In the genomic region with DNA sequence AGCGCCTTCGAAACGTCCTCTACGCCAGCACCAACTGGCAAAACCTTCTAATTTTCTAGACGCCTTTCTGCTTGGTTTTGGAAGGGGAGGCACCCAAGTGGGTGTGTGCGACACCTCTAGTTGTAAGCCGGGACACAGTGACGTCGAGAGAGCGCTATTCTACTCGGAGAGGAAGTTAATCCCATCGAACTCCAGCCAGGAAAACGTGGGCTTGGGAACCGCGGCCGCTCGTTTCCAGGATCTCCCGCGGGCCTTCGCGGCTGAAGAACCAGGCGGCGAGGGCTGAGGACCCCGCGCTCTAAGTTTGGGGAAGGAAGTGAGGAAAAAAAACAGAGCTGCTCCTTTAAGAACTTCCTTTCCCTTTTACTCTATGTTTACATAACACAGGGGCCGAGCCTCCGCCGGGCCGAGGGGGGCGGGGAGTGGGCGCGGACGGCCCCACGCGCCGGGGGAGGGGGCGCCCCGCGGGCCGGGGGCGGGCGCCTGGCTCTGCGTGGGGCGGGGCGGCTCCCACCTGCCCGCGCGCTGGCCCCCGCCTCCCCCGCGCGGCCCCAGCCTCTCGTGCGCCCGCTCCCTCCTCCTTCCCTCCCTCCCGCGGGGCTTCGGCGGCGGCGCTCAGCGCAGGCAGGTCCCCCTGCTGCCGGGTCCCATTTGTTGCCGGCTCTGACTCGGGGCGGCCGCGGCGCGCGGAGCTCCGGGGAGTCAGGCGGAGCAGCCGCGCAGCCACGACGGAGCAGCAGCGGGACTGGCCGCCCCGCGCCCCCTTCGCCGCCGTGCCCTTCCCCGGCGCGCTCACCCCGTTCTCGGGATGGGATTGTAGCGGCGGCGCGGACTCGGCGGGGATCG, we compare ENCODE assay signal across 8 cellular contexts. TPM values are rescaled to one million over a fixed set of nuclear protein-coding genes. Genes with fewer than 3 reads are reported as not detected.
DNase-seq lines count a peak whose midpoint lies in the region; ATAC-seq and TF ChIP-seq lines count a peak whose summit lies in the region.

PELI2 (plus strand) TSS at position 647 of the 846 bp plus-strand sequence. CDS start 250 bp downstream, outside the sequence.

- H2AFZ ChIP-seq in neural progenitor cell (replicated peaks) = peak within 1 kb of the TSS; percentile 85

- H3K79me2 ChIP-seq in neural progenitor cell (ENCODE audit: low read depth) = peaks cover 41% of the 10 kb centered on the region

- TF ChIP-seq EP300 in stomach (IDR thresholded peaks at IDR 0.05) = no peak

- H3K36me3 Mint-ChIP-seq in neural progenitor cell = no peaks in the 10 kb centered on the region

- H3K27ac ChIP-seq in neural progenitor cell (peak within 1 kb of the TSS; percentile 31), stomach (peak within 1 kb of the TSS; percentile 92 to 100 (median 96))

- peaks cover 34% of the 10 kb centered on the region for H4K20me1 ChIP-seq in neural progenitor cell (ENCODE audit: low read depth)

- peak within 1 kb of the TSS; percentile 77 for H3K4me2 ChIP-seq in neural progenitor cell

- H3K9me3 Mint-ChIP-seq in neural progenitor cell = no peaks in the 10 kb centered on the region

- H3K4me1 ChIP-seq in neural progenitor cell (peaks cover 26% of the 10 kb centered on the region), stomach (peaks cover 5 to 58% (median 24%) of the 10 kb centered on the region in 4 donors)

- H3K27ac Mint-ChIP-seq in neural progenitor cell = peak within 1 kb of the TSS; percentile 97

- intact Hi-C loops in stomach (cut with DNase I; ENCODE audit: low total_unique reads) = no loop called here

- no peaks in the 10 kb centered on the region for H3K36me3 ChIP-seq in neural progenitor cell
- no peaks in the 10 kb centered on the region for H3K36me3 ChIP-seq in stomach

- TF ChIP-seq POLR2A in stomach (IDR thresholded peaks at IDR 0.05) = no peak

- peak within 1 kb of the TSS; percentile 66 to 78 for H3K4me3 ChIP-seq in foreskin fibroblast (ENCODE audit: low read depth in 1 of 2, low read length in 2 of 2)
- H3K4me3 ChIP-seq in neural progenitor cell = peak within 1 kb of the TSS; percentile 72
- H3K4me3 ChIP-seq in stomach = peak within 1 kb of the TSS; percentile 78 to 92 (median 88)

- peak within 1 kb of the TSS; percentile 2 for H3K9ac ChIP-seq in neural progenitor cell

- DNase-seq in DMS 273 treated with DMSO at 0.1 percent for 48 hours (lab: John Stamatoyannopoulos, UW) (peak; percentile 66), SIG-M5 treated with dmso at 0.1 percent for 504 hours (lab: John Stamatoyannopoulos, UW; ENCODE audit: unreplicated experiment) (peak; percentile 87), foreskin fibroblast (peak; percentile 68 to 92), neural progenitor cell (ENCODE audit: low spot score) (peak; percentile 87), stomach (peak; percentile 86)
- peak; percentile 69 for DNase-seq in activated gamma-delta T cell treated with anti-CD3 and anti-CD28 coated beads, Interleukin-2, amount 50 U/mL, for 16 hours (ENCODE audit: low read depth)

- 0 to 1% (median 1%) methylated on average over 28 to 92 of the region's 96 CpGs for WGBS in stomach, 5 donors

- ATAC-seq in GM21737 (IDR thresholded peaks at IDR 0.05; ENCODE audit: unreplicated experiment) = peak; percentile 63

- peaks cover 20% of the 10 kb centered on the region for H3F3A ChIP-seq in neural progenitor cell (ENCODE audit: low read depth)

- H3K9me3 ChIP-seq in neural progenitor cell (ENCODE audit: low read depth) = no peaks in the 10 kb centered on the region
- no peaks in the 10 kb centered on the region for H3K9me3 ChIP-seq in stomach

- H3K27me3 ChIP-seq in neural progenitor cell (peaks cover 16% of the 10 kb centered on the region), stomach (no peaks in the 10 kb centered on the region)

- peaks cover 2% of the 10 kb centered on the region for H3K27me3 Mint-ChIP-seq in neural progenitor cell (ENCODE audit: insufficient read depth, low read depth)

- peak; percentile 12; the same call in 1 of the 2 replicates for TF ChIP-seq CTCF in LNCAP (IDR thresholded peaks at IDR 0.05)
- no peak for TF ChIP-seq CTCF in foreskin fibroblast (IDR thresholded peaks at IDR 0.05; ENCODE audit: low read depth, low read length)
- peak; percentile 19 for TF ChIP-seq CTCF in neural progenitor cell (IDR thresholded peaks at IDR 0.05)
- peak in 2 of 7 experiments; percentile 16 to 18 for TF ChIP-seq CTCF in stomach (IDR thresholded peaks at IDR 0.05)

- H3K4me1 Mint-ChIP-seq in neural progenitor cell = peaks cover 34% of the 10 kb centered on the region

- peak within 1 kb of the TSS; percentile 96 for H3K4me3 Mint-ChIP-seq in neural progenitor cell

RNA-seq across cellular contexts. Expression of gene PELI2, which starts in this region (rescaled TPM):
- total RNA-seq in neural progenitor cell (ENCODE audit: low replicate concordance) (23.4 and 27.2 TPM in 2 replicates), stomach (10 to 100 TPM in 4 of 5 donors, 1 to 10 TPM in 1; 6.4 to 48.3 (median 24.0) TPM)
- polyA plus RNA-seq in stomach = 10 to 100 TPM in 1 of 3 donors, 1 to 10 TPM in 2; 3.0 to 10.4 (median 4.7) TPM

Comparison
In these comparisons a context has a peak if more than half of its experiments do, and no peak if none do; other contexts are left out.
1. Peak in every context shown above with its lines: DNase-seq, ATAC-seq, H3K4me3 ChIP-seq and H3K27ac ChIP-seq.